Comparison of ENCODE assay signal across 8 cellular contexts in genomic region chr4:80201326-80202151, GRCh38. TPM values are rescaled to one million over a fixed set of nuclear protein-coding genes. Genes with fewer than 3 reads are reported as not detected.
DNase-seq lines count a peak whose midpoint lies in the region; ATAC-seq and TF ChIP-seq lines count a peak whose summit lies in the region.

No MANE protein-coding gene starts in this region.

- CTCF ChIA-PET in activated CD8-positive, alpha-beta T cell treated with anti-CD3 and anti-CD28 coated beads, Interleukin-2, amount 10 ng/mL, durations not matched to agents 7 days and 5 days (lab: Charles Lee): interaction anchor here (0.7 to 6.4 kb wide), 29 partner anchors 8 to 1215 kb away, joined by 3 to 79 read pairs (median 5); partner anchors contain the start of gene ANTXR2

- TF ChIP-seq CTCF in AG10803 (conservative IDR thresholded peaks at IDR 0.05; ENCODE audit: low read length) (no peak; the same call in 1 of the 2 replicates), KMS-11 (conservative IDR thresholded peaks at IDR 0.05; ENCODE audit: low read depth, low read length) (no peak), neural progenitor cell (IDR thresholded peaks at IDR 0.05) (no peak), upper lobe of left lung (IDR thresholded peaks at IDR 0.05) (no peak)

- WGBS in upper lobe of left lung, 2 donors: 25 to 53% methylated on average over 27 to 42 of the region's 42 CpGs

- peaks cover 36% of the 10 kb centered on the region for H3K27me3 Mint-ChIP-seq in activated CD8-positive, alpha-beta T cell treated with anti-CD3 and anti-CD28 coated beads, Interleukin-2, amount 10 ng/mL, durations not matched to agents 7 days and 5 days (ENCODE audit: low read depth)
- H3K27me3 Mint-ChIP-seq in neural progenitor cell (ENCODE audit: insufficient read depth, low read depth): peaks cover 79% of the 10 kb centered on the region

- POLR2A ChIA-PET in activated CD8-positive, alpha-beta T cell treated with anti-CD3 and anti-CD28 coated beads, Interleukin-2, amount 10 ng/mL, durations not matched to agents 7 days and 5 days (lab: Charles Lee): interaction anchor here (0.6 to 2.2 kb wide), 5 partner anchors 17 to 293 kb away, joined by 3 to 17 read pairs (median 4); no protein-coding TSS in a partner anchor

- no peak for TF ChIP-seq EP300 in upper lobe of left lung (IDR thresholded peaks at IDR 0.05)

- DNase-seq in AG10803 (ENCODE audit: low read depth): peak; percentile 62
- peak; percentile 54 for DNase-seq in activated CD8-positive, alpha-beta T cell treated with anti-CD3 and anti-CD28 coated beads, Interleukin-2, amount 10 ng/mL, durations not matched to agents 7 days and 5 days
- peak; percentile 20 to 39 for DNase-seq in erythroblast (lab: John Stamatoyannopoulos, UW)
- DNase-seq in neural progenitor cell (ENCODE audit: low spot score): peak; percentile 68
- DNase-seq in upper lobe of left lung: peak; percentile 47 to 66

- peak overlapping the region; percentile 71 for H3K4me3 Mint-ChIP-seq in activated CD8-positive, alpha-beta T cell treated with anti-CD3 and anti-CD28 coated beads, Interleukin-2, amount 10 ng/mL, durations not matched to agents 7 days and 5 days
- H3K4me3 Mint-ChIP-seq in neural progenitor cell: peak overlapping the region; percentile 83

- peak overlapping the region; percentile 54 for H3K27ac Mint-ChIP-seq in activated CD8-positive, alpha-beta T cell treated with anti-CD3 and anti-CD28 coated beads, Interleukin-2, amount 10 ng/mL, durations not matched to agents 7 days and 5 days
- H3K27ac Mint-ChIP-seq in neural progenitor cell: no peak overlapping the region

- no peaks in the 10 kb centered on the region for H3K9me3 ChIP-seq in neural progenitor cell (ENCODE audit: low read depth)
- no peaks in the 10 kb centered on the region for H3K9me3 ChIP-seq in upper lobe of left lung

- ATAC-seq in GM19467 (IDR thresholded peaks at IDR 0.05; ENCODE audit: unreplicated experiment): peak; percentile 8
- ATAC-seq in activated CD8-positive, alpha-beta T cell treated with anti-CD3 and anti-CD28 coated beads, Interleukin-2, amount 10 ng/mL, durations not matched to agents 7 days and 5 days: peak; percentile 16
- ATAC-seq in upper lobe of left lung (ENCODE audit: low FRiP score in 2 of 2): peak; percentile 8 to 32
- ATAC-seq in GM21526 (IDR thresholded peaks at IDR 0.05; ENCODE audit: low FRiP score, unreplicated experiment): no peak

- peaks cover 31% of the 10 kb centered on the region for H3K4me1 Mint-ChIP-seq in activated CD8-positive, alpha-beta T cell treated with anti-CD3 and anti-CD28 coated beads, Interleukin-2, amount 10 ng/mL, durations not matched to agents 7 days and 5 days (ENCODE audit: low read depth)
- H3K4me1 Mint-ChIP-seq in neural progenitor cell: peaks cover 30% of the 10 kb centered on the region

- peak overlapping the region; percentile 52 for H3K4me2 ChIP-seq in KMS-11
- H3K4me2 ChIP-seq in neural progenitor cell: peak overlapping the region; percentile 76

- no peak for TF ChIP-seq POLR2A in erythroblast (IDR thresholded peaks at IDR 0.05; ENCODE audit: low read length)
- no peak for TF ChIP-seq POLR2A in upper lobe of left lung (IDR thresholded peaks at IDR 0.05)

- peaks cover 17% of the 10 kb centered on the region for H3K36me3 Mint-ChIP-seq in activated CD8-positive, alpha-beta T cell treated with anti-CD3 and anti-CD28 coated beads, Interleukin-2, amount 10 ng/mL, durations not matched to agents 7 days and 5 days (ENCODE audit: low read depth)
- H3K36me3 Mint-ChIP-seq in neural progenitor cell: peaks cover 6% of the 10 kb centered on the region

- H3K27ac ChIP-seq in KMS-11 (peak overlapping the region; percentile 47; the same call in 1 of the 2 replicates), neural progenitor cell (no peak overlapping the region), upper lobe of left lung (peak overlapping the region in 2 of 4 donors; percentile 61 to 77)

- H3K9me3 Mint-ChIP-seq in activated CD8-positive, alpha-beta T cell treated with anti-CD3 and anti-CD28 coated beads, Interleukin-2, amount 10 ng/mL, durations not matched to agents 7 days and 5 days (ENCODE audit: insufficient read depth): no peaks in the 10 kb centered on the region
- peaks cover 11% of the 10 kb centered on the region for H3K9me3 Mint-ChIP-seq in neural progenitor cell

- H3K4me3 ChIP-seq in AG10803 (ENCODE audit: low read length) (peak overlapping the region; percentile 67), KMS-11 (IDR thresholded peaks at IDR 0.05; ENCODE audit: insufficient read depth, low read depth, low read length) (no peak overlapping the region), neural progenitor cell (peak overlapping the region; percentile 46), upper lobe of left lung (peak overlapping the region; percentile 11 to 81 (median 66))

- H4K20me1 ChIP-seq in KMS-11 (ENCODE audit: insufficient read depth): no peaks in the 10 kb centered on the region
- peaks cover 82% of the 10 kb centered on the region for H4K20me1 ChIP-seq in neural progenitor cell (ENCODE audit: low read depth)

- peak overlapping the region; percentile 96 for H2AFZ ChIP-seq in KMS-11 (ENCODE audit: low read depth)
- H2AFZ ChIP-seq in neural progenitor cell (replicated peaks): peak overlapping the region; percentile 85

- H3K36me3 ChIP-seq in KMS-11 (ENCODE audit: insufficient read depth) (no peaks in the 10 kb centered on the region), neural progenitor cell (no peaks in the 10 kb centered on the region), upper lobe of left lung (no peaks in the 10 kb centered on the region)

- H3F3A ChIP-seq in neural progenitor cell (ENCODE audit: low read depth): peaks cover 44% of the 10 kb centered on the region

- H3K4me1 ChIP-seq in KMS-11 (ENCODE audit: low read depth, poor library complexity, severe bottlenecking): peaks cover 13% of the 10 kb centered on the region
- peaks cover 23% of the 10 kb centered on the region for H3K4me1 ChIP-seq in neural progenitor cell
- peaks cover 24 to 43% (median 35%) of the 10 kb centered on the region in 4 donors for H3K4me1 ChIP-seq in upper lobe of left lung

- no peaks in the 10 kb centered on the region for H3K79me2 ChIP-seq in KMS-11 (ENCODE audit: insufficient read depth, low read depth)
- no peaks in the 10 kb centered on the region for H3K79me2 ChIP-seq in neural progenitor cell (ENCODE audit: low read depth)

- H3K9ac ChIP-seq in KMS-11 (peak overlapping the region; percentile 59; the same call in 1 of the 2 replicates), neural progenitor cell (no peak overlapping the region)

- H3K27me3 ChIP-seq in KMS-11 (ENCODE audit: insufficient read depth, low read depth) (no peaks in the 10 kb centered on the region), neural progenitor cell (peaks cover 100% of the 10 kb centered on the region), upper lobe of left lung (peaks cover 0 to 38% (median 10%) of the 10 kb centered on the region in 4 donors)

RNA-seq across cellular contexts. Expression of gene PRDM8, which starts 4.2 kb away (rescaled TPM):
- 1 to 10 TPM; 3.7 to 4.2 TPM for total RNA-seq in activated CD8-positive, alpha-beta T cell treated with anti-CD3 and anti-CD28 coated beads, Interleukin-2, amount 10 ng/mL, durations not matched to agents 7 days and 5 days
- 0.03 TPM in 1 of 2 replicates, not detected in the other for total RNA-seq in neural progenitor cell (ENCODE audit: low replicate concordance)
- 1 to 10 TPM in 5 of 6 donors, under 1 TPM in 1; 0.11 to 3.3 (median 1.9) TPM for total RNA-seq in upper lobe of left lung
